In the genomic region with DNA sequence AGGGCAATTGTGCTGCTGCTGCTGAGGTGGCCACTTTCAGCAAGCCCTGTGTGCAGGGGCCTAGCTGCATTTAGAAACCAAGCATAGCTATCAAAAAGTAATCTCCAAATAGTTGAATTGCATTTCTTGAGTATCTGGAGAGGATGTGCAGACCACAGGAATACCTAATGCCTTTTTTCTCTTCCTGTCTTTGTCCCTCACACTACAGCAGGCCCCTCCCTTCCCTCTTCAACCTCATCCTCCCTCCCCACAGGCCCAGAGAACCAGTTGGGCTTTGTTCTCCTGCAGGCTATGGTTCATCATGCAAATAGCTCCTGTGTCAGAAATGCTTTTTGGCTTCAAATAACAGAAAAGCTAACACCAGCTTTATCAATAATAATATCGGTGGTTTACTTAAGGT, we compare ENCODE assay signal across 15 cellular contexts. TPM values are rescaled to one million over a fixed set of nuclear protein-coding genes. Genes with fewer than 3 reads are reported as not detected.
A peak's percentile ranks its signal among the peaks of the same experiment; 100 is the strongest.
DNase-seq lines count a peak whose midpoint lies in the region; ATAC-seq and TF ChIP-seq lines count a peak whose summit lies in the region.
"Had no signal": no experiment of that assay in that cellular context is flagged by ENCODE, and none has a peak within 500 bp of the region (broad histone marks: within the 10 kb centered on the region; RNA-seq: fewer than 3 reads in every experiment).

No MANE protein-coding gene starts in this region.

- intact Hi-C loops in CD8-positive, alpha-beta T cell (cut with DNase I, micrococcal nuclease): no loop called here
- intact Hi-C loops in PC-3 (cut with micrococcal nuclease): no loop called here

- H3K9me2 ChIP-seq in PC-3 (replicated peaks; ENCODE audit: low read length): no peaks in the 10 kb centered on the region

- no peak overlapping the region for H3K9ac ChIP-seq in BLaER1
- no peak overlapping the region for H3K9ac ChIP-seq in PC-3 (ENCODE audit: low read length)

- no peak for TF ChIP-seq CTCF in CD8-positive, alpha-beta T cell (IDR thresholded peaks at IDR 0.05)
- TF ChIP-seq CTCF in PC-3 (conservative IDR thresholded peaks at IDR 0.05; ENCODE audit: low read depth, low read length): no peak

- H3K36me3 ChIP-seq in BLaER1: peaks cover 29% of the 10 kb centered on the region
- peaks cover 6% of the 10 kb centered on the region for H3K36me3 ChIP-seq in CD8-positive, alpha-beta T cell (ENCODE audit: insufficient read depth, low read length)
- H3K36me3 ChIP-seq in PC-3 (ENCODE audit: low read depth, low read length): peaks cover 15% of the 10 kb centered on the region

- H3K4me3 ChIP-seq in BLaER1 (no peak overlapping the region), PC-3 (ENCODE audit: low read length) (no peak overlapping the region)
- H3K4me3 ChIP-seq in CD8-positive, alpha-beta T cell (ENCODE audit: low read depth, low read length): no peak overlapping the region
- H3K4me3 ChIP-seq: HAP-1 had no signal

- H3K4me1 ChIP-seq in BLaER1 (peaks cover 21% of the 10 kb centered on the region), PC-3 (ENCODE audit: insufficient read depth, low read length) (0 out of 2 replicates have a peak, but pooled peaks cover 7% of the 10 kb centered on the region)
- peaks cover 22% of the 10 kb centered on the region for H3K4me1 ChIP-seq in CD8-positive, alpha-beta T cell (ENCODE audit: insufficient read depth, low read length)
- H3K4me1 ChIP-seq: HAP-1 had no signal

- peak; percentile 91 for ATAC-seq in CD8-positive, alpha-beta T cell
- ATAC-seq in T-helper 17 cell (peak; percentile 87), PC-3 (no peak), HG02852 (IDR thresholded peaks at IDR 0.05; ENCODE audit: unreplicated experiment) (no peak), HG02840 (IDR thresholded peaks at IDR 0.05; ENCODE audit: low FRiP score, unreplicated experiment) (no peak)
- ATAC-seq: Right ventricle myocardium inferior had no signal

- no peaks in the 10 kb centered on the region for H3K9me3 Mint-ChIP-seq in CD8-positive, alpha-beta T cell
- H3K9me3 Mint-ChIP-seq: nephron had no signal

- H3K79me2 ChIP-seq in PC-3 (ENCODE audit: low read length): no peaks in the 10 kb centered on the region

- peak overlapping the region; percentile 50 for H3K4me3 Mint-ChIP-seq in CD8-positive, alpha-beta T cell
- peak overlapping the region; percentile 79 for H3K4me3 Mint-ChIP-seq in T-helper 17 cell
- H3K4me3 Mint-ChIP-seq: nephron had no signal

- H3K27me3 ChIP-seq in BLaER1 (no peaks in the 10 kb centered on the region), PC-3 (ENCODE audit: low read length) (no peaks in the 10 kb centered on the region)
- H3K27me3 ChIP-seq in CD8-positive, alpha-beta T cell (ENCODE audit: insufficient read depth, low read length): no peaks in the 10 kb centered on the region

- H3K4me1 Mint-ChIP-seq in CD8-positive, alpha-beta T cell (ENCODE audit: low read depth): peaks cover 33% of the 10 kb centered on the region
- H3K4me1 Mint-ChIP-seq in T-helper 17 cell: peaks cover 47% of the 10 kb centered on the region

- H3K4me2 ChIP-seq in BLaER1 (peak overlapping the region; percentile 45), PC-3 (ENCODE audit: low read length) (no peak overlapping the region)

- H3K27ac Mint-ChIP-seq in CD8-positive, alpha-beta T cell: peak overlapping the region; percentile 43
- H3K27ac Mint-ChIP-seq in T-helper 17 cell: peak overlapping the region; percentile 81
- H3K27ac Mint-ChIP-seq: nephron had no signal

- CTCF ChIA-PET in CD8-positive, alpha-beta T cell (lab: Charles Lee): interaction anchor here (1.5 kb wide), 1 partner anchor 13 kb away, joined by 4 read pairs; no protein-coding TSS in a partner anchor
- CTCF ChIA-PET in PC-3 (lab: Charles Lee): no interaction called here

- peaks cover 16% of the 10 kb centered on the region for H3K36me3 Mint-ChIP-seq in CD8-positive, alpha-beta T cell
- peaks cover 5% of the 10 kb centered on the region for H3K36me3 Mint-ChIP-seq in T-helper 17 cell (ENCODE audit: low read depth)

- H3K9me3 ChIP-seq in BLaER1 (no peaks in the 10 kb centered on the region), T-helper 17 cell (ENCODE audit: control insufficient read depth, low read length, poor library complexity, severe bottlenecking) (no peaks in the 10 kb centered on the region), PC-3 (ENCODE audit: low read length) (no peaks in the 10 kb centered on the region)
- no peaks in the 10 kb centered on the region for H3K9me3 ChIP-seq in CD8-positive, alpha-beta T cell (ENCODE audit: low read length)
- H3K9me3 ChIP-seq: HAP-1 had no signal

- H3K27me3 Mint-ChIP-seq in CD8-positive, alpha-beta T cell (ENCODE audit: low read depth): no peaks in the 10 kb centered on the region
- no peaks in the 10 kb centered on the region for H3K27me3 Mint-ChIP-seq in T-helper 17 cell

- no peak overlapping the region for H2AFZ ChIP-seq in PC-3 (ENCODE audit: low read length)

- no TSS peak for BruUV-seq in PC-3 (replicated peaks; lab: Mats Ljungman, UMichigan)

- peak in 4 of 7 experiments; percentile 13 to 58 (median 35) for DNase-seq in CD8-positive, alpha-beta T cell
- no peak for DNase-seq in T-helper 17 cell
- peak; percentile 46 for DNase-seq in globus pallidus (ENCODE audit: low spot score)
- no peak for DNase-seq in PC-3
- DNase-seq in OCI-M2 (lab: John Stamatoyannopoulos, UW; ENCODE audit: unreplicated experiment): no peak
- DNase-seq: GDM1, kidney glomerular epithelial cell, NCI-H1105 treated with DMSO at 0.1 percent for 48 hours, NCI-H510A had no signal

- H3K27ac ChIP-seq in BLaER1 (no peak overlapping the region), PC-3 (ENCODE audit: low read length) (no peak overlapping the region)
- no peak overlapping the region for H3K27ac ChIP-seq in CD8-positive, alpha-beta T cell (ENCODE audit: low read depth, low read length)

- no peaks in the 10 kb centered on the region for H3F3A ChIP-seq in PC-3 (ENCODE audit: low read length, unreplicated experiment)

- POLR2A ChIA-PET in CD8-positive, alpha-beta T cell (lab: Charles Lee): interaction anchor here (1.2 to 1.3 kb wide), 3 partner anchors 12 to 1152 kb away, joined by 3 to 5 read pairs (median 3); a partner anchor contains a TSS
- POLR2A ChIA-PET in PC-3 (lab: Charles Lee; ENCODE audit: unreplicated experiment): no interaction called here

- H4K20me1 ChIP-seq in BLaER1 (no peaks in the 10 kb centered on the region), PC-3 (ENCODE audit: low read length) (no peaks in the 10 kb centered on the region)

RNA-seq across cellular contexts. Expression of a gene that starts 47.7 kb away (rescaled TPM):
- 1 to 10 TPM; 4.6 to 5.5 TPM for total RNA-seq in CD8-positive, alpha-beta T cell
- total RNA-seq in T-helper 17 cell (1 to 10 TPM in 1 of 2 donors, under 1 TPM in 1; 0.91 to 1.6 TPM), PC-3 (2014; rRNA removed) (0.07 and 0.35 TPM in 2 replicates)

Comparison
In these comparisons a context has a peak if more than half of its experiments do, and no peak if none do; other contexts are left out.
1. ATAC-seq: peak in CD8-positive, alpha-beta T cell (single experiment) and T-helper 17 cell (single experiment); none in PC-3 (single experiment), HG02852 (single experiment) and HG02840 (single experiment).
2. DNase-seq: peak in CD8-positive, alpha-beta T cell (4 of 7) and globus pallidus (single experiment); none in T-helper 17 cell (0 of 3), PC-3 (single experiment) and OCI-M2 (single experiment).